11 cellular contexts compared by ENCODE assay signal in the genomic region with DNA sequence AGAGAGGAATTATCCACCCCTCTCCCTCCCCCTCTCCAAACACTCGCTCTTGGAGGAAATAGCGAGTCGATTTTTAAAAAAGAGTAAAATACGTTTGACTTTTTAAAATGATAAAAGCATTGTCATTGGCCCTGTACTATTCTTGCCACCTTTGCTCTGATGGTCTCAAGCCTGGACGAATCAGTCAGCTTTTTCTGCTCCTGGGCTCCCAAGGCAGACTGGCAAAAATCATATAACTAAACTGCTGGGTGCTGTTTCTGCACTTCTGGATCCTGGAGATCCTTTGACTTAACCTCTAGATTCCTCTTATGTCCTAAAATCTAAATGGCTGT. TPM values are rescaled to one million over a fixed set of nuclear protein-coding genes. Genes with fewer than 3 reads are reported as not detected.
DNase-seq lines count a peak whose midpoint lies in the region; ATAC-seq and TF ChIP-seq lines count a peak whose summit lies in the region.
"Had no signal": no experiment of that assay in that cellular context is flagged by ENCODE, and none has a peak within 500 bp of the region (broad histone marks: within the 10 kb centered on the region; RNA-seq: fewer than 3 reads in every experiment).

No MANE protein-coding gene starts in this region.

- peak overlapping the region; percentile 84 to 97 for H3K4me3 Mint-ChIP-seq in activated T-cell treated with anti-CD3 and anti-CD28 coated beads, Interleukin-2, amount 50 U/mL, for 72 hours
- H3K4me3 Mint-ChIP-seq in naive B cell, result peak overlapping the region; percentile 85 to 99 (median 96)
- H3K4me3 Mint-ChIP-seq in type B pancreatic cell, result peak overlapping the region; percentile 98

- TF ChIP-seq POLR2A in GM18505 (IDR thresholded peaks at IDR 0.05; ENCODE audit: borderline replicate concordance, extremely low read depth, insufficient read depth, insufficient read length), result no peak

- TF ChIP-seq CTCF in coronary artery (IDR thresholded peaks at IDR 0.05) (no peak), type B pancreatic cell (conservative IDR thresholded peaks at IDR 0.05) (no peak)

- H3K27ac ChIP-seq in coronary artery, result peak overlapping the region in 1 of 2 donors; percentile 52

- no peak overlapping the region for H3K27ac Mint-ChIP-seq in activated T-cell treated with anti-CD3 and anti-CD28 coated beads, Interleukin-2, amount 50 U/mL, for 72 hours
- peak overlapping the region; percentile 34 to 94 (median 86) for H3K27ac Mint-ChIP-seq in naive B cell
- no peak overlapping the region for H3K27ac Mint-ChIP-seq in type B pancreatic cell

- no peaks in the 10 kb centered on the region for H3K9me3 Mint-ChIP-seq in activated T-cell treated with anti-CD3 and anti-CD28 coated beads, Interleukin-2, amount 50 U/mL, for 72 hours
- no peaks in the 10 kb centered on the region for H3K9me3 Mint-ChIP-seq in naive B cell
- H3K9me3 Mint-ChIP-seq in type B pancreatic cell, result no peaks in the 10 kb centered on the region

- H3K27me3 Mint-ChIP-seq in activated T-cell treated with anti-CD3 and anti-CD28 coated beads, Interleukin-2, amount 50 U/mL, for 72 hours (ENCODE audit: low read depth), result no peaks in the 10 kb centered on the region
- H3K27me3 Mint-ChIP-seq in naive B cell (peaks cover 0 to 8% (median 5%) of the 10 kb centered on the region in 3 donors), type B pancreatic cell (peaks cover 4% of the 10 kb centered on the region)

- H3K36me3 Mint-ChIP-seq in activated T-cell treated with anti-CD3 and anti-CD28 coated beads, Interleukin-2, amount 50 U/mL, for 72 hours (ENCODE audit: insufficient read depth in 2 of 2), result peaks cover 4 to 5% of the 10 kb centered on the region in 2 donors
- H3K36me3 Mint-ChIP-seq in naive B cell (peaks cover 9 to 11% of the 10 kb centered on the region in 2 donors), type B pancreatic cell (peaks cover 19% of the 10 kb centered on the region)

- H3K4me3 ChIP-seq in coronary artery, result peak overlapping the region; percentile 97
- H3K4me3 ChIP-seq: body of pancreas had no signal

- no peak for ATAC-seq in activated T-cell treated with anti-CD3 and anti-CD28 coated beads, Interleukin-2, amount 50 U/mL, for 72 hours (replicated peaks in 1 of 2)
- no peak for ATAC-seq in naive B cell (ENCODE audit: low read depth in 2 of 2)
- no peak for ATAC-seq in GM18505 (IDR thresholded peaks at IDR 0.05; ENCODE audit: unreplicated experiment)
- ATAC-seq: body of pancreas had no signal

- no peak for DNase-seq in activated T-cell treated with anti-CD3 and anti-CD28 coated beads, Interleukin-2, amount 50 U/mL, for 72 hours
- DNase-seq in activated T-cell treated with anti-CD3 and anti-CD28 coated beads, Interleukin-2, amount 50 U/mL, for 1 hour, result no peak
- DNase-seq in coronary artery (ENCODE audit: low spot score) (no peak), naive B cell (no peak), type B pancreatic cell (ENCODE audit: extremely low spot score, unreplicated experiment) (no peak), NCI-H748 (lab: John Stamatoyannopoulos, UW; ENCODE audit: unreplicated experiment) (no peak)
- DNase-seq in stimulated activated CD8-positive, alpha-beta memory T cell treated with anti-CD3 and anti-CD28 coated beads, Interleukin-4, amount 100 ng/mL, for 48 hours, result no peak
- DNase-seq: body of pancreas, NCI-H510A treated with DMSO at 0.1 percent for 48 hours, T-helper 9 cell had no signal

- peaks cover 37% of the 10 kb centered on the region for H3K4me1 Mint-ChIP-seq in activated T-cell treated with anti-CD3 and anti-CD28 coated beads, Interleukin-2, amount 50 U/mL, for 72 hours (ENCODE audit: low read depth)
- H3K4me1 Mint-ChIP-seq in naive B cell (peaks cover 47 to 67% (median 49%) of the 10 kb centered on the region in 3 donors), type B pancreatic cell (ENCODE audit: unreplicated experiment) (peaks cover 23% of the 10 kb centered on the region)

RNA-seq across cellular contexts. Expression of gene TPST1, which starts 1.7 kb away (rescaled TPM):
- 1 to 10 TPM; 2.1 to 2.3 TPM for total RNA-seq in activated T-cell treated with anti-CD3 and anti-CD28 coated beads, Interleukin-2, amount 50 U/mL, for 72 hours
- 10 to 100 TPM; 20.6 to 47.4 (median 30.9) TPM for polyA plus RNA-seq in naive B cell (ENCODE audit: low read depth in 6 of 6)
- 12.0 and 26.9 TPM in 2 replicates for total RNA-seq in type B pancreatic cell (ENCODE audit: low replicate concordance)

Comparison
In these comparisons a context has a peak if more than half of its experiments do, and no peak if none do; other contexts are left out.
1. H3K27ac Mint-ChIP-seq: peak in naive B cell (6 of 6); none in activated T-cell treated with anti-CD3 and anti-CD28 coated beads, Interleukin-2, amount 50 U/mL, for 72 hours (single experiment) and type B pancreatic cell (single experiment).
2. Peak in every context shown above with its lines, with median percentiles within 50 percentile points of each other: H3K4me3 Mint-ChIP-seq.